Comparison of ENCODE assay signal across 12 cellular contexts in genomic region chr5:132462856-132463745, GRCh38. TPM values are rescaled to one million over a fixed set of nuclear protein-coding genes. Genes with fewer than 3 reads are reported as not detected.
DNase-seq lines count a peak whose midpoint lies in the region; ATAC-seq and FAIRE-seq lines count a peak whose summit lies in the region.
"Had no signal": no experiment of that assay in that cellular context is flagged by ENCODE, and none has a peak within 500 bp of the region (broad histone marks: within the 10 kb centered on the region; RNA-seq: fewer than 3 reads in every experiment).

No MANE protein-coding gene starts in this region.

- peaks cover 0 to 8% (median 5%) of the 10 kb centered on the region in 5 donors for H3K36me3 ChIP-seq in subcutaneous abdominal adipose tissue (ENCODE audit: control insufficient read depth in 5 of 5, insufficient read depth in 5 of 5, low read length in 5 of 5)
- H3K36me3 ChIP-seq: tibial artery had no signal

- peaks cover 20 to 92% (median 78%) of the 10 kb centered on the region in 5 donors for H3K4me1 ChIP-seq in subcutaneous abdominal adipose tissue (ENCODE audit: control insufficient read depth in 5 of 5, insufficient read depth in 5 of 5, low read length in 5 of 5)

- peaks cover 15% of the 10 kb centered on the region for H3K27me3 Mint-ChIP-seq in activated T-cell treated with anti-CD3 and anti-CD28 coated beads, Interleukin-2, amount 50 U/mL, for 72 hours (ENCODE audit: low read depth)
- no peaks in the 10 kb centered on the region for H3K27me3 Mint-ChIP-seq in memory B cell

- H3K9ac ChIP-seq in subcutaneous abdominal adipose tissue (ENCODE audit: low read length in 5 of 5): no peak overlapping the region

- no peaks in the 10 kb centered on the region for H3K27me3 ChIP-seq in subcutaneous abdominal adipose tissue (ENCODE audit: control insufficient read depth in 5 of 5, insufficient read depth in 4 of 5, low read length in 5 of 5)
- H3K27me3 ChIP-seq: tibial artery had no signal

- DNase-seq in activated effector memory CD4-positive, alpha-beta T cell treated with anti-CD3 and anti-CD28 coated beads, Interleukin-2, amount 50 U/mL, for 16 hours: peak; percentile 60
- no peak for DNase-seq in activated effector memory CD4-positive, alpha-beta T cell treated with Interleukin-2 at 50 U/mL for 16 hours
- no peak for DNase-seq in activated T-cell treated with anti-CD3 and anti-CD28 coated beads, Interleukin-2, amount 50 U/mL, for 72 hours
- DNase-seq in memory B cell (ENCODE audit: low spot score in 2 of 2) (no peak), GM19239 (ENCODE audit: insufficient read length, low spot score) (no peak), islet precursor cell (no peak)
- DNase-seq: hippocampal formation; mesendoderm; NK-92 treated with Interleukin-12 subunit alpha and Interleukin-12 subunit beta, amount 100 ng/mL, for 24 hours had no signal

- no peak for FAIRE-seq in GM19239 (lab: Jason Lieb, UNC)

- H3K4me3 ChIP-seq in subcutaneous abdominal adipose tissue (ENCODE audit: low read depth in 1 of 5, low read length in 5 of 5): no peak overlapping the region

- ATAC-seq in activated T-cell treated with anti-CD3 and anti-CD28 coated beads, Interleukin-2, amount 50 U/mL, for 72 hours (replicated peaks in 1 of 2): no peak
- ATAC-seq in memory B cell (ENCODE audit: low read depth) (no peak), HG03097 (IDR thresholded peaks at IDR 0.05; ENCODE audit: low FRiP score, unreplicated experiment) (no peak)

- H3K36me3 Mint-ChIP-seq in activated T-cell treated with anti-CD3 and anti-CD28 coated beads, Interleukin-2, amount 50 U/mL, for 72 hours (ENCODE audit: insufficient read depth in 2 of 2): peaks cover 7 to 14% of the 10 kb centered on the region in 2 donors
- H3K36me3 Mint-ChIP-seq in memory B cell: peaks cover 10% of the 10 kb centered on the region

- H3K27ac ChIP-seq in subcutaneous abdominal adipose tissue (ENCODE audit: low read depth, low read length): peak overlapping the region; percentile 69

- H3K4me3 Mint-ChIP-seq in activated T-cell treated with anti-CD3 and anti-CD28 coated beads, Interleukin-2, amount 50 U/mL, for 72 hours: peak overlapping the region in 1 of 2 donors; percentile 84
- H3K4me3 Mint-ChIP-seq in memory B cell: peak overlapping the region; percentile 73

- no peaks in the 10 kb centered on the region for H3K9me3 ChIP-seq in subcutaneous abdominal adipose tissue (ENCODE audit: control insufficient read depth in 5 of 5, low read length in 5 of 5)
- H3K9me3 ChIP-seq: tibial artery had no signal

- peaks cover 0 to 1% of the 10 kb centered on the region in 2 donors for H3K9me3 Mint-ChIP-seq in activated T-cell treated with anti-CD3 and anti-CD28 coated beads, Interleukin-2, amount 50 U/mL, for 72 hours
- no peaks in the 10 kb centered on the region for H3K9me3 Mint-ChIP-seq in memory B cell

- H3K4me1 Mint-ChIP-seq in activated T-cell treated with anti-CD3 and anti-CD28 coated beads, Interleukin-2, amount 50 U/mL, for 72 hours (ENCODE audit: low read depth): peaks cover 88% of the 10 kb centered on the region
- H3K4me1 Mint-ChIP-seq in memory B cell: peaks cover 78% of the 10 kb centered on the region

- peak overlapping the region; percentile 7 for H3K27ac Mint-ChIP-seq in activated T-cell treated with anti-CD3 and anti-CD28 coated beads, Interleukin-2, amount 50 U/mL, for 72 hours
- no peak overlapping the region for H3K27ac Mint-ChIP-seq in memory B cell

RNA-seq across cellular contexts. Expression of gene IRF1, which starts 27.5 kb away (rescaled TPM):
- 100 to 1,000 TPM; 212 to 226 TPM for total RNA-seq in activated T-cell treated with anti-CD3 and anti-CD28 coated beads, Interleukin-2, amount 50 U/mL, for 72 hours
